Comparison of ENCODE assay signal across 8 cellular contexts in genomic region chr3:169772530-169772950, GRCh38. TPM values are rescaled to one million over a fixed set of nuclear protein-coding genes. Genes with fewer than 3 reads are reported as not detected.
A peak's percentile ranks its signal among the peaks of the same experiment; 100 is the strongest.
DNase-seq lines count a peak whose midpoint lies in the region; ATAC-seq and FAIRE-seq lines count a peak whose summit lies in the region.

No MANE protein-coding gene starts in this region.

- peak; percentile 92 for DNase-seq in DMS79 treated with DMSO at 0.1 percent for 48 hours (lab: John Stamatoyannopoulos, UW)
- DNase-seq in NK-92 (lab: John Stamatoyannopoulos, UW; ENCODE audit: unreplicated experiment), result peak; percentile 41
- peak; percentile 74 for DNase-seq in activated naive CD8-positive, alpha-beta T cell treated with anti-CD3 and anti-CD28 coated beads, Interleukin-2, amount 50 U/mL, for 24 hours
- peak; percentile 77 for DNase-seq in Right ventricle myocardium inferior (ENCODE audit: missing footprints)
- DNase-seq in nucleus accumbens (lab: John Stamatoyannopoulos, UW), result peak in 47 of 56 donors; percentile 39 to 92 (median 79)
- no peak for DNase-seq in HTR-8/SVneo (ENCODE audit: insufficient read length, low spot score)

- intact Hi-C loops in Right ventricle myocardium inferior (cut with DNase I), result loop anchor here (10.0 kb wide), 1 partner anchor 192 kb away; the partner anchor contains the start of gene SEC62

- H3K4me3 ChIP-seq in HUES48 (ENCODE audit: low read depth, low read length), result peak overlapping the region; percentile 94

- H3K4me1 Mint-ChIP-seq in activated naive CD8-positive, alpha-beta T cell treated with anti-CD3 and anti-CD28 coated beads, Interleukin-2, amount 50 U/mL, for 24 hours, result peaks cover 53% of the 10 kb centered on the region

- peaks cover 23% of the 10 kb centered on the region for H3K4me1 ChIP-seq in HUES48 (ENCODE audit: control insufficient read depth, insufficient read depth, low read length)

- H3K9ac ChIP-seq in HUES48 (ENCODE audit: low read depth, low read length), result peak overlapping the region; percentile 94

- peak overlapping the region; percentile 99 for H3K27ac ChIP-seq in HUES48 (ENCODE audit: low read depth, low read length)

- peaks cover 5% of the 10 kb centered on the region for H3K27me3 Mint-ChIP-seq in activated naive CD8-positive, alpha-beta T cell treated with anti-CD3 and anti-CD28 coated beads, Interleukin-2, amount 50 U/mL, for 24 hours

- H3K9me3 ChIP-seq in HUES48 (ENCODE audit: control insufficient read depth, insufficient read depth, low read length), result no peaks in the 10 kb centered on the region

- ATAC-seq in GM21526 (IDR thresholded peaks at IDR 0.05; ENCODE audit: low FRiP score, unreplicated experiment), result peak; percentile 20
- peak; percentile 37 for ATAC-seq in activated naive CD8-positive, alpha-beta T cell treated with anti-CD3 and anti-CD28 coated beads, Interleukin-2, amount 50 U/mL, for 24 hours
- peak; percentile 79 for ATAC-seq in Right ventricle myocardium inferior

- no peaks in the 10 kb centered on the region for H3K9me3 Mint-ChIP-seq in activated naive CD8-positive, alpha-beta T cell treated with anti-CD3 and anti-CD28 coated beads, Interleukin-2, amount 50 U/mL, for 24 hours

- peaks cover 36% of the 10 kb centered on the region for H3K36me3 Mint-ChIP-seq in activated naive CD8-positive, alpha-beta T cell treated with anti-CD3 and anti-CD28 coated beads, Interleukin-2, amount 50 U/mL, for 24 hours (ENCODE audit: low read depth)

- no peak for FAIRE-seq in HTR-8/SVneo (lab: Jason Lieb, UNC)

- H3K4me3 Mint-ChIP-seq in activated naive CD8-positive, alpha-beta T cell treated with anti-CD3 and anti-CD28 coated beads, Interleukin-2, amount 50 U/mL, for 24 hours, result peak overlapping the region; percentile 98

- peak overlapping the region; percentile 99 for H3K27ac Mint-ChIP-seq in activated naive CD8-positive, alpha-beta T cell treated with anti-CD3 and anti-CD28 coated beads, Interleukin-2, amount 50 U/mL, for 24 hours

- no peaks in the 10 kb centered on the region for H3K27me3 ChIP-seq in HUES48 (ENCODE audit: control insufficient read depth, insufficient read depth, low read length)

- H3K36me3 ChIP-seq in HUES48 (ENCODE audit: control insufficient read depth, insufficient read depth, low read length), result peaks cover 34% of the 10 kb centered on the region

RNA-seq across cellular contexts. Expression of gene MYNN, which starts 0.7 kb away (rescaled TPM):
- 12.2 TPM for total RNA-seq in Right ventricle myocardium inferior

RNA-seq across cellular contexts. Expression of gene ACTRT3, which starts 3.2 kb away (rescaled TPM):
- total RNA-seq in Right ventricle myocardium inferior, result 0.84 TPM

RNA-seq across cellular contexts. Expression of gene TERC, which starts 7.7 kb away (rescaled TPM):
- total RNA-seq in Right ventricle myocardium inferior, result 2.6 TPM

RNA-seq across cellular contexts. Expression of gene LRRIQ4, which starts 40.1 kb away (rescaled TPM):
- total RNA-seq in Right ventricle myocardium inferior, result not detected

RNA-seq across cellular contexts. Expression of gene LRRC34, which starts 40.2 kb away (rescaled TPM):
- total RNA-seq in Right ventricle myocardium inferior, result 1.6 TPM

Comparison
In these comparisons a context has a peak if more than half of its experiments do, and no peak if none do; other contexts are left out.
1. ATAC-seq: peak in every context shown above with its lines; median percentile 79 in Right ventricle myocardium inferior; 37 in activated naive CD8-positive, alpha-beta T cell treated with anti-CD3 and anti-CD28 coated beads, Interleukin-2, amount 50 U/mL, for 24 hours; 20 in GM21526.